In the genomic region with DNA sequence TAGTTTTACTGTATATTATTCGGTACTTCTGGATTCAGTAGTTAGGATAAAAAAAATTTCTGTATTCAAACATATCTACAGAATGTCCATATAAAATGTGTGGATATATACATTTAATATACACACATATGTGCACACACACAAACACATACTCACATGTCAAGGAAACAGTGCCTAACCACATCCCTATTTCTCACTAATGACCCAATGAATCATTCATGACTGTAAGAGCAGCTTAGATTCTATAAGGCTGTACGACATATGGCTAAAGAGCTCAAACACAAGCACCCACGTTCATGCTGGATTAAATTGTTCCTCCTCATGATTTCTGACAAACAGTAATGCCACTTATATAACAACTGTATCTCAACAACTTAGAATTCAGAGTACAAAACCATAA, we compare ENCODE assay signal across 17 cellular contexts.
"Had no signal": no experiment of that assay in that cellular context is flagged by ENCODE, and none has a peak within 500 bp of the region (broad histone marks: within the 10 kb centered on the region; RNA-seq: fewer than 3 reads in every experiment).

No MANE protein-coding gene starts in this region.

- H3K27me3 ChIP-seq: ascending aorta, gastrocnemius medialis, heart left ventricle, sigmoid colon, stomach, testis had no signal

- H3K4me3 ChIP-seq: ascending aorta, coronary artery, gastrocnemius medialis, heart left ventricle, sigmoid colon, stomach, testis had no signal

- H3K4me1 ChIP-seq: ascending aorta, gastrocnemius medialis, heart left ventricle, sigmoid colon, stomach, testis had no signal

- H3K9me3 ChIP-seq: ascending aorta, gastrocnemius medialis, heart left ventricle, sigmoid colon, stomach, testis had no signal

- DNase-seq: activated CD4-positive, alpha-beta T cell treated with anti-CD3 and anti-CD28 coated beads, Interleukin-2, amount 10 ng/mL, durations not matched to agents 7 days and 5 days; activated CD8-positive, alpha-beta memory T cell treated with anti-CD3 and anti-CD28 coated beads, Interleukin-2, amount 50 U/mL, for 4 hours; activated naive CD4-positive, alpha-beta T cell treated with anti-CD3 and anti-CD28 coated beads, Interleukin-2, amount 10 ng/mL, durations not matched to agents 7 days and 5 days; activated T-cell treated with anti-CD3 and anti-CD28 coated beads, Interleukin-2, amount 50 U/mL, for 4 hours; gastrocnemius medialis; heart left ventricle; immature natural killer cell; left ventricle myocardium superior; nephron progenitor cell; nucleus accumbens; posterior cingulate gyrus; sigmoid colon; stimulated activated CD4-positive, alpha-beta T cell treated with anti-CD3 and anti-CD28 coated beads, Interleukin-4, amount 100 ng/mL, for 24 hours; stomach; testis had no signal

- H3K27ac ChIP-seq: ascending aorta, coronary artery, gastrocnemius medialis, heart left ventricle, sigmoid colon, stomach, testis had no signal

- H3K36me3 ChIP-seq: ascending aorta, gastrocnemius medialis, heart left ventricle, sigmoid colon, stomach had no signal
